8 cellular contexts compared by ENCODE assay signal in genomic region chr6:138288428-138289085, GRCh38.
DNase-seq lines count a peak whose midpoint lies in the region; FAIRE-seq and TF ChIP-seq lines count a peak whose summit lies in the region.
"Not testable (repeated sequence)": the region's sequence is repeated elsewhere in the genome, so short reads cannot be mapped to it uniquely, and the experiment has no call there.

No MANE protein-coding gene starts in this region.

- not testable (repeated sequence) for H4K20me1 ChIP-seq in astrocyte (ENCODE audit: insufficient read depth, low read length)

- H3K36me3 Mint-ChIP-seq in astrocyte (ENCODE audit: low read depth, unreplicated experiment), result not testable (repeated sequence)

- H3K4me2 ChIP-seq in astrocyte (ENCODE audit: low read length), result peak overlapping the region; percentile 27

- peak overlapping the region; percentile 96 for H3K27ac Mint-ChIP-seq in astrocyte (ENCODE audit: unreplicated experiment)

- peaks cover 14% of the 10 kb centered on the region for H3K4me1 Mint-ChIP-seq in astrocyte (ENCODE audit: low read depth, unreplicated experiment)

- not testable (repeated sequence) for H3K9me3 ChIP-seq in astrocyte (ENCODE audit: insufficient read depth, low read depth, low read length)

- not testable (repeated sequence) for H3K79me2 ChIP-seq in astrocyte (ENCODE audit: insufficient read depth, low read length)

- not testable (repeated sequence) for H3K27me3 ChIP-seq in astrocyte (ENCODE audit: insufficient read depth, low read length)

- H3K27me3 Mint-ChIP-seq in astrocyte (ENCODE audit: low read depth, unreplicated experiment), result not testable (repeated sequence)

- TF ChIP-seq CTCF in 22Rv1 (IDR thresholded peaks at IDR 0.05); astrocyte (IDR thresholded peaks at IDR 0.05; ENCODE audit: insufficient read depth, low read depth, low read length): not testable (repeated sequence)

- peak; percentile 80 for FAIRE-seq in astrocyte (lab: Jason Lieb, UNC)

- DNase-seq in EH (ENCODE audit: low read depth) (peak; percentile 96), HS-27A (ENCODE audit: low read depth) (peak; percentile 88), RPMI7951 (ENCODE audit: low read depth) (peak; percentile 83), astrocyte (ENCODE audit: low read depth) (peak; percentile 98), epithelial cell of prostate (ENCODE audit: low read depth, low spot score) (peak; percentile 89), glomerular visceral epithelial cell (ENCODE audit: extremely low spot score) (peak; percentile 92), renal cortical epithelial cell (ENCODE audit: low read depth) (peak; percentile 94)

- H3K9ac ChIP-seq in astrocyte (ENCODE audit: low read length), result not testable (repeated sequence)

- peaks cover 17% of the 10 kb centered on the region for H3K4me1 ChIP-seq in astrocyte (ENCODE audit: insufficient read depth, low read length)

- H3K9me3 Mint-ChIP-seq in astrocyte (ENCODE audit: unreplicated experiment), result not testable (repeated sequence)

- H3K27ac ChIP-seq in 22Rv1 (peak overlapping the region; percentile 60), astrocyte (ENCODE audit: low read depth, low read length) (peak overlapping the region; percentile 15), epithelial cell of prostate (peak overlapping the region; percentile 99)

- not testable (repeated sequence) for H2AFZ ChIP-seq in astrocyte (ENCODE audit: low read depth, low read length)

- not testable (repeated sequence) for H3K4me3 ChIP-seq in astrocyte (ENCODE audit: insufficient read depth, low read depth, low read length)

- H3K4me3 Mint-ChIP-seq in astrocyte (ENCODE audit: unreplicated experiment), result not testable (repeated sequence)

- H3K36me3 ChIP-seq in astrocyte (ENCODE audit: insufficient read depth, low read length), result not testable (repeated sequence)

Comparison
In these comparisons a context has a peak if more than half of its experiments do, and no peak if none do; other contexts are left out.
1. H3K27ac ChIP-seq: peak in every context shown above with its lines; median percentile 99 in epithelial cell of prostate; 60 in 22Rv1; 15 in astrocyte.